17 cellular contexts compared by ENCODE assay signal in genomic region chr14:92596328-92596943, GRCh38.
DNase-seq lines count a peak whose midpoint lies in the region; ATAC-seq, FAIRE-seq and TF ChIP-seq lines count a peak whose summit lies in the region.
"Had no signal": no experiment of that assay in that cellular context is flagged by ENCODE, and none has a peak within 500 bp of the region (broad histone marks: within the 10 kb centered on the region; RNA-seq: fewer than 3 reads in every experiment).

No MANE protein-coding gene starts in this region.

- H3K9me3 Mint-ChIP-seq in GM23338, result no peaks in the 10 kb centered on the region

- TF ChIP-seq EP300 in GM12878 (IDR thresholded peaks at IDR 0.05; ENCODE audit: borderline replicate concordance in 1 of 2, control insufficient read depth in 1 of 2, low read depth in 2 of 2, low read length in 2 of 2), result no peak

- H2BK120ac ChIP-seq in mesendoderm (ENCODE audit: low read depth, low read length), result no peak overlapping the region

- no peak overlapping the region for H3K4me3 Mint-ChIP-seq in GM23338
- H3K4me3 Mint-ChIP-seq: activated naive CD8-positive, alpha-beta T cell had no signal

- no peaks in the 10 kb centered on the region; the same call in 2 of the 3 replicates for H3K9me3 ChIP-seq in GM12878 (replicated peaks; ENCODE audit: control insufficient read depth, insufficient read depth, low read length)
- H3K9me3 ChIP-seq: transverse colon had no signal

- BruUV-seq in GM12878 (replicated peaks; lab: Mats Ljungman, UMichigan), result no TSS peak

- FAIRE-seq in D721Med (lab: Jason Lieb, UNC) (no peak), GM12878 (lab: Jason Lieb, UNC) (no peak)
- FAIRE-seq: bronchial epithelial cell had no signal

- no peak overlapping the region for H3K9ac ChIP-seq in GM12878 (ENCODE audit: control insufficient read depth, insufficient read depth, low read length)
- no peak overlapping the region for H3K9ac ChIP-seq in mesendoderm (ENCODE audit: low read length)
- H3K9ac ChIP-seq: BLaER1 had no signal

- H3K18ac ChIP-seq in mesendoderm (ENCODE audit: low read length), result no peak overlapping the region

- H3K36me3 ChIP-seq in GM23338 (ENCODE audit: insufficient read depth) (no peaks in the 10 kb centered on the region), GM12878 (ENCODE audit: control insufficient read depth in 2 of 2, insufficient read depth in 2 of 2, low read length in 1 of 2) (no peaks in the 10 kb centered on the region), mesendoderm (ENCODE audit: control insufficient read depth, insufficient read depth, low read length) (no peaks in the 10 kb centered on the region)
- H3K36me3 ChIP-seq: BLaER1, transverse colon had no signal

- H3K4me1 Mint-ChIP-seq in GM23338, result no peaks in the 10 kb centered on the region; the same call in 2 of the 3 replicates

- no peak overlapping the region for H2AK5ac ChIP-seq in mesendoderm (ENCODE audit: low read length)

- no peak overlapping the region for H4K8ac ChIP-seq in mesendoderm (ENCODE audit: low read depth, low read length)

- no peaks in the 10 kb centered on the region for H3K4me1 ChIP-seq in GM23338 (ENCODE audit: insufficient read depth)
- no peaks in the 10 kb centered on the region; the same call in 1 of the 2 replicates for H3K4me1 ChIP-seq in GM12878 (ENCODE audit: control insufficient read depth, insufficient read depth, low read length)
- H3K4me1 ChIP-seq in mesendoderm (ENCODE audit: control insufficient read depth, low read depth, low read length), result no peaks in the 10 kb centered on the region
- H3K4me1 ChIP-seq: psoas muscle had no signal

- H3K4me2 ChIP-seq in GM23338, result no peak overlapping the region
- H3K4me2 ChIP-seq in GM12878 (ENCODE audit: control insufficient read depth, insufficient read depth), result no peak overlapping the region
- H3K4me2 ChIP-seq in mesendoderm (ENCODE audit: low read length), result no peak overlapping the region
- H3K4me2 ChIP-seq: BLaER1 had no signal

- H3K9me2 ChIP-seq in GM23338 (ENCODE audit: insufficient read depth), result no peaks in the 10 kb centered on the region

- H3K79me2 ChIP-seq in GM23338 (replicated peaks; ENCODE audit: insufficient read depth), result no peaks in the 10 kb centered on the region
- H3K79me2 ChIP-seq in GM12878 (ENCODE audit: control insufficient read depth, insufficient read depth, low read length), result no peaks in the 10 kb centered on the region
- no peaks in the 10 kb centered on the region for H3K79me2 ChIP-seq in mesendoderm (ENCODE audit: control insufficient read depth, insufficient read depth, low read length)

- ATAC-seq in GM23338 (peak; percentile 79), GM12878 (no peak), GM19324 (IDR thresholded peaks at IDR 0.05; ENCODE audit: low FRiP score, unreplicated experiment) (no peak), GM18517 (IDR thresholded peaks at IDR 0.05; ENCODE audit: unreplicated experiment) (no peak)
- ATAC-seq: psoas muscle had no signal

- TF ChIP-seq POLR2A in GM12878 (IDR thresholded peaks at IDR 0.05; ENCODE audit: low read depth, low read length), result no peak

- intact Hi-C loops in GM12878 (cut with micrococcal nuclease; ENCODE audit: unreplicated experiment), result no loop called here

- CTCF ChIA-PET in GM12878 (lab: Yijun Ruan, JAX), result interaction anchor here (1.0 to 2.3 kb wide), 9 partner anchors 12 to 187 kb away, joined by 3 to 8 read pairs (median 4); no protein-coding TSS in a partner anchor

- H3K4me3 ChIP-seq in GM23338, result no peak overlapping the region
- H3K4me3 ChIP-seq in GM12878, result no peak overlapping the region
- H3K4me3 ChIP-seq in mesendoderm (ENCODE audit: low read length), result no peak overlapping the region
- H3K4me3 ChIP-seq: BLaER1, psoas muscle, transverse colon had no signal

- H3F3A ChIP-seq in GM23338 (replicated peaks; ENCODE audit: low read depth), result no peaks in the 10 kb centered on the region

- no peaks in the 10 kb centered on the region for H3K36me3 Mint-ChIP-seq in GM23338 (ENCODE audit: low read depth)

- SMC1A ChIA-PET in GM12878 (lab: Charles Lee; ENCODE audit: uncharacterized antibody, unreplicated experiment), result interaction anchor here (0.7 to 1.8 kb wide), 6 partner anchors 12 to 336 kb away, joined by 3 to 7 read pairs (median 3); no protein-coding TSS in a partner anchor

- H3K27ac ChIP-seq in GM23338 (ENCODE audit: low read depth) (no peak overlapping the region), GM12878 (ENCODE audit: control insufficient read depth, insufficient read depth) (no peak overlapping the region), mesendoderm (ENCODE audit: low read depth, low read length) (no peak overlapping the region)
- H3K27ac ChIP-seq: BLaER1, psoas muscle, transverse colon had no signal

- no peaks in the 10 kb centered on the region for H3K27me3 ChIP-seq in GM23338 (ENCODE audit: insufficient read depth)
- no peaks in the 10 kb centered on the region for H3K27me3 ChIP-seq in GM12878 (replicated peaks in 1 of 2; ENCODE audit: control insufficient read depth in 2 of 2, insufficient read depth in 2 of 2, low read length in 1 of 2)
- H3K27me3 ChIP-seq in mesendoderm (ENCODE audit: insufficient read depth, low read length, poor library complexity), result no peaks in the 10 kb centered on the region
- H3K27me3 ChIP-seq: BLaER1, transverse colon had no signal

- WGBS in GM12878 (ENCODE audit: insufficient coverage, insufficient replicate concordance, low lambda C conversion rate, missing lambda C conversion rate), result 82% methylated on average over 9 of the region's 9 CpGs
- no CpG with 5 or more reads among the region's 9 CpGs for WGBS in mesendoderm (ENCODE audit: extremely low coverage, insufficient coverage, low lambda C conversion rate)

- in situ Hi-C loops in GM12878 (cut with MboI), result no loop called here

- no peak overlapping the region for H3K23ac ChIP-seq in mesendoderm (ENCODE audit: low read length)

- DNase-seq in D721Med (ENCODE audit: insufficient read length, low spot score) (no peak), GM23338 (ENCODE audit: low spot score) (peak; percentile 52), GM12878 (ENCODE audit: low read depth, low spot score) (no peak), mesendoderm (peak; percentile 40), hippocampal formation (lab: John Stamatoyannopoulos, UW) (no peak)
- DNase-seq: activated CD4-positive, alpha-beta T cell treated with anti-CD3 and anti-CD28 coated beads for 4 hours; effector memory CD4-positive, alpha-beta T cell; NCI-H1092; psoas muscle; stimulated activated CD4-positive, alpha-beta T cell treated with anti-CD3 and anti-CD28 coated beads, Interleukin-12 subunit alpha, Interleukin-12 subunit beta, amount 100 ng/mL, for 4 hours; stimulated activated naive CD4-positive, alpha-beta T cell; transverse colon had no signal

- no peaks in the 10 kb centered on the region for H3K27me3 Mint-ChIP-seq in GM23338 (ENCODE audit: insufficient read depth, low read depth, poor library complexity)
- H3K27me3 Mint-ChIP-seq: activated naive CD8-positive, alpha-beta T cell had no signal

- RAD21 ChIA-PET in GM12878 (lab: Charles Lee; ENCODE audit: unreplicated experiment), result interaction anchor here (1.4 to 2.2 kb wide), 2 partner anchors 7 to 80 kb away, joined by 4 to 7 read pairs; no protein-coding TSS in a partner anchor

- peak; percentile 1 for TF ChIP-seq CTCF in D721Med (IDR thresholded peaks at IDR 0.05; ENCODE audit: insufficient read depth, missing control alignments)
- TF ChIP-seq CTCF in GM23338 (conservative IDR thresholded peaks at IDR 0.05; ENCODE audit: low read depth in 2 of 2), result peak; percentile 49 to 73
- TF ChIP-seq CTCF in GM12878 (IDR thresholded peaks at IDR 0.05 in 2 of 3, conservative IDR thresholded peaks at IDR 0.05 in 1 of 3; ENCODE audit: control insufficient read depth in 2 of 3, extremely low read depth in 1 of 3, insufficient read depth in 1 of 3, low read depth in 3 of 3, low read length in 3 of 3), result no peak; a peak in 1 of 6 replicates

- no peak overlapping the region for H4K5ac ChIP-seq in mesendoderm (ENCODE audit: low read length)

- H3K4ac ChIP-seq in mesendoderm (ENCODE audit: low read depth, low read length), result no peak overlapping the region

- H4K20me1 ChIP-seq in GM23338 (replicated peaks; ENCODE audit: insufficient read depth) (no peaks in the 10 kb centered on the region), GM12878 (ENCODE audit: control insufficient read depth, insufficient read depth) (no peaks in the 10 kb centered on the region)

- POLR2A ChIA-PET in GM12878 (lab: Charles Lee), result interaction anchor here (1.1 kb wide), 1 partner anchor 135 kb away, joined by 3 read pairs; no protein-coding TSS in a partner anchor

- no peak overlapping the region for H3K56ac ChIP-seq in mesendoderm (ENCODE audit: low read length)

- H2BK15ac ChIP-seq in mesendoderm (replicated peaks; ENCODE audit: low read depth), result no peak overlapping the region

- H2AFZ ChIP-seq in GM23338 (no peak overlapping the region), GM12878 (ENCODE audit: control insufficient read depth, low read depth, low read length) (no peak overlapping the region)

- no peak overlapping the region for H2BK5ac ChIP-seq in mesendoderm (ENCODE audit: low read length)

- H3K27ac Mint-ChIP-seq in GM23338, result no peak overlapping the region
- H3K27ac Mint-ChIP-seq: activated naive CD8-positive, alpha-beta T cell had no signal

- no peaks in the 10 kb centered on the region for H3K79me1 ChIP-seq in mesendoderm (ENCODE audit: low read length)

- TF ChIP-seq RAD21 in GM12878 (IDR thresholded peaks at IDR 0.05; ENCODE audit: insufficient read depth, low read depth, low read length), result peak; percentile 20; the same call in 1 of the 2 replicates

TF ChIP-seq in GM23338, 12 proteins besides CTCF, POLR2A, EP300 and RAD21 (continues in another document):
- no peak for TF ChIP-seq NANOG (IDR thresholded peaks at IDR 0.05; ENCODE audit: borderline replicate concordance)
- no peak for TF ChIP-seq JUNB (IDR thresholded peaks at IDR 0.05; ENCODE audit: unreplicated experiment)

TF ChIP-seq in GM12878, 131 proteins besides CTCF, POLR2A, EP300 and RAD21 (continues in another document):
- TF ChIP-seq IRF5 (IDR thresholded peaks at IDR 0.05; ENCODE audit: borderline replicate concordance) (no peak), SREBF2 (IDR thresholded peaks at IDR 0.05; ENCODE audit: low read length) (no peak), SMAD5 (IDR thresholded peaks at IDR 0.05; ENCODE audit: low read depth) (no peak), SP1 (IDR thresholded peaks at IDR 0.05; ENCODE audit: low read depth, low read length) (no peak)

Comparison
In these comparisons a context has a peak if more than half of its experiments do, and no peak if none do; other contexts are left out.
1. DNase-seq: peak in GM23338 (single experiment) and mesendoderm (single experiment); none in D721Med (single experiment), GM12878 (single experiment) and hippocampal formation (0 of 2).
2. CTCF ChIP-seq: peak in D721Med (single experiment) and GM23338 (2 of 2); none in GM12878 (0 of 3).